Comparison of ENCODE assay signal across 29 cellular contexts in the genomic region with DNA sequence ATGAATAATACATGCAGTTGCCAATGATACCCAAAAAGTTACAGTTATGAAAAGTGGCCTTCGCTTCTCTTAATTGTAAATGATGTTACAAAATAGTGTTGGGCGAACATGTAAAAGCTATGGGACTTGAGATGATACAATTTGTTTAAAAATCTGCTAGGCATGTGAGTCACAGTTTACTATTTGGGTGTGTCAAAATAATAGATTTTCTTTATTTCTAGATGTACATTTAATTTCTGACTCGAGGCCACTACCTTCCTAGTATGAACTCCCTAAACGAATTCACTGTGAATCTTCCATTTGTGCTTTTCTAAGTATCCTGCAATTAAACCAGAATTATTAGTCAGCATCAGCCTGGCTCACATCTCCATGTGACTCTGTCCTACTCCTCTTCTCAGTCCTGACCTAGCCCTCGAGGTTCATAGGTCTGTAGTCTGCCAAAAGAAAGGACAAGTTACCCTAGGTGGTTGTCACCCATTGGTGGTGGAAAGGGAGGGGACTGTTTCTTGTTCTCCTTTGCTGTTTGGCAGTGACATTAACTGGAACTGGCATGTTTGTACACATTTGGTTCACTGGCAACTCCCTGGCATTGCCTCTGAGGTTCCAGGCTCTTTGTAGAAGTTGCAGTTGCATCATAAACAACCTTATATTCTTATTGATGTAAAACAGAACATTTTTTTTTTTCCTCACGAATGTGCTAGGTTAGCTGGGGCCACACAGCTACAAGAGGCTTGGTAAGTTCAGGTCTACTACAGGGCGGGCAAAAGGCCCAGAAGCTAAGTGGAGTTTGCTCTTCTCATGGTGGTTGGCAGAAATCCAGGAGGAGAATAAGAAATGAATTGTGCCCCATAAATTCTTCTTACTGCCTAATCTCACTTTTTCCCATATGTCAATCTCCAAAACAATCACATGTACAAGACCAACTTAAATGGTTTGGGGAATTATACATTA.
DNase-seq lines count a peak whose midpoint lies in the region; ATAC-seq, FAIRE-seq and TF ChIP-seq lines count a peak whose summit lies in the region.
"Had no signal": no experiment of that assay in that cellular context is flagged by ENCODE, and none has a peak within 500 bp of the region (broad histone marks: within the 10 kb centered on the region; RNA-seq: fewer than 3 reads in every experiment).

No MANE protein-coding gene starts in this region.

- H3K4me1 ChIP-seq in adipocyte (ENCODE audit: control insufficient read depth, insufficient read depth, low read length), result no peaks in the 10 kb centered on the region
- H3K4me1 ChIP-seq in small intestine (ENCODE audit: control insufficient read depth in 2 of 2, insufficient read depth in 1 of 2, low read depth in 1 of 2, low read length in 1 of 2), result no peaks in the 10 kb centered on the region
- H3K4me1 ChIP-seq: right lobe of liver, tibial nerve had no signal

- H3K4me1 Mint-ChIP-seq in Calu3 (ENCODE audit: low read depth, unreplicated experiment), result no peaks in the 10 kb centered on the region
- H3K4me1 Mint-ChIP-seq: activated CD4-positive, alpha-beta memory T cell treated with anti-CD3 and anti-CD28 coated beads, Interleukin-2, amount 10 ng/mL, durations not matched to agents 7 days and 5 days; activated naive CD4-positive, alpha-beta T cell treated with anti-CD3 and anti-CD28 coated beads, Interleukin-2, amount 10 ng/mL, durations not matched to agents 7 days and 5 days; brain; CD14-positive monocyte; GM23338; IgD-negative memory B cell; immature natural killer cell; stimulated activated naive CD8-positive, alpha-beta T cell treated with anti-CD3 and anti-CD28 coated beads, Interleukin-15, amount 100 ng/mL, for 72 hours had no signal

- no TSS peak for BruUV-seq in Calu3 (replicated peaks; lab: Mats Ljungman, UMichigan)

- H3K27me3 ChIP-seq in adipocyte (replicated peaks; ENCODE audit: control insufficient read depth, insufficient read depth, low read length) (no peaks in the 10 kb centered on the region), small intestine (ENCODE audit: control insufficient read depth in 2 of 2, insufficient read depth in 2 of 2, low read length in 2 of 2) (no peaks in the 10 kb centered on the region)
- H3K27me3 ChIP-seq: right lobe of liver, tibial nerve had no signal

- H3K4me3 Mint-ChIP-seq in Calu3 (ENCODE audit: low read depth, unreplicated experiment), result no peak overlapping the region
- H3K4me3 Mint-ChIP-seq: activated CD4-positive, alpha-beta memory T cell treated with anti-CD3 and anti-CD28 coated beads, Interleukin-2, amount 10 ng/mL, durations not matched to agents 7 days and 5 days; activated naive CD4-positive, alpha-beta T cell treated with anti-CD3 and anti-CD28 coated beads, Interleukin-2, amount 10 ng/mL, durations not matched to agents 7 days and 5 days; brain; CD14-positive monocyte; GM23338; IgD-negative memory B cell; immature natural killer cell; stimulated activated naive CD8-positive, alpha-beta T cell treated with anti-CD3 and anti-CD28 coated beads, Interleukin-15, amount 100 ng/mL, for 72 hours had no signal

- no peaks in the 10 kb centered on the region for H3K36me3 ChIP-seq in adipocyte (ENCODE audit: control insufficient read depth, insufficient read depth, low read length, severe bottlenecking)
- no peaks in the 10 kb centered on the region for H3K36me3 ChIP-seq in small intestine (ENCODE audit: control insufficient read depth in 2 of 2, insufficient read depth in 2 of 2, low read length in 2 of 2)
- H3K36me3 ChIP-seq: right lobe of liver, tibial nerve had no signal

- WGBS in small intestine, 3 donors, result 31 to 62% (median 33%) methylated on average over 7 of the region's 7 CpGs

- H3K36me3 Mint-ChIP-seq in Calu3 (ENCODE audit: insufficient read depth, unreplicated experiment), result no peaks in the 10 kb centered on the region
- H3K36me3 Mint-ChIP-seq: activated naive CD4-positive, alpha-beta T cell treated with anti-CD3 and anti-CD28 coated beads, Interleukin-2, amount 10 ng/mL, durations not matched to agents 7 days and 5 days; brain; CD14-positive monocyte; immature natural killer cell had no signal

- DNase-seq in Calu3 (no peak), adipocyte (ENCODE audit: low read depth) (peak; percentile 63), left colon (peak; percentile 58 to 79), small intestine (peak; percentile 81), RWPE1 (ENCODE audit: low spot score) (no peak)
- no peak for DNase-seq in activated naive CD4-positive, alpha-beta T cell (lab: John Stamatoyannopoulos, UW)
- DNase-seq: 8988T; activated CD4-positive, alpha-beta memory T cell treated with anti-CD3 and anti-CD28 coated beads, Interleukin-2, amount 10 ng/mL, durations not matched to agents 7 days and 5 days; activated CD4-positive, alpha-beta T cell treated with anti-CD3 and anti-CD28 coated beads for 1 hour; activated CD8-positive, alpha-beta memory T cell treated with anti-CD3 and anti-CD28 coated beads, Interleukin-2, amount 50 U/mL, for 48 hours; activated naive CD4-positive, alpha-beta T cell treated with anti-CD3 and anti-CD28 coated beads, Interleukin-2, amount 10 ng/mL, durations not matched to agents 7 days and 5 days; amniotic stem cell; cerebellar nuclear complex; immature natural killer cell; mesendoderm; right lobe of liver; SHP77 treated with DMSO at 0.1 percent for 48 hours; stimulated activated CD4-positive, alpha-beta T cell treated with anti-CD3 and anti-CD28 coated beads, Interleukin-12 subunit alpha, Interleukin-12 subunit beta, amount 100 ng/mL, for 4 hours; stimulated activated CD4-positive, alpha-beta T cell treated with anti-CD3 and anti-CD28 coated beads, Interleukin-2, amount 100 ng/mL, for 48 hours; stimulated activated naive CD8-positive, alpha-beta T cell treated with anti-CD3 and anti-CD28 coated beads, Interleukin-15, amount 100 ng/mL, for 72 hours had no signal

- no peaks in the 10 kb centered on the region for H3K9me3 ChIP-seq in adipocyte (ENCODE audit: control insufficient read depth, low read length)
- H3K9me3 ChIP-seq in small intestine (ENCODE audit: control insufficient read depth, low read depth), result no peaks in the 10 kb centered on the region
- H3K9me3 ChIP-seq: right lobe of liver had no signal

- no peaks in the 10 kb centered on the region for H3K27me3 Mint-ChIP-seq in Calu3 (ENCODE audit: unreplicated experiment)
- H3K27me3 Mint-ChIP-seq: activated CD4-positive, alpha-beta memory T cell treated with anti-CD3 and anti-CD28 coated beads, Interleukin-2, amount 10 ng/mL, durations not matched to agents 7 days and 5 days; activated naive CD4-positive, alpha-beta T cell treated with anti-CD3 and anti-CD28 coated beads, Interleukin-2, amount 10 ng/mL, durations not matched to agents 7 days and 5 days; brain; IgD-negative memory B cell; stimulated activated naive CD8-positive, alpha-beta T cell treated with anti-CD3 and anti-CD28 coated beads, Interleukin-15, amount 100 ng/mL, for 72 hours had no signal

- H3K27ac Mint-ChIP-seq in Calu3 (ENCODE audit: unreplicated experiment), result peak overlapping the region; percentile 44
- H3K27ac Mint-ChIP-seq: activated CD4-positive, alpha-beta memory T cell treated with anti-CD3 and anti-CD28 coated beads, Interleukin-2, amount 10 ng/mL, durations not matched to agents 7 days and 5 days; activated naive CD4-positive, alpha-beta T cell treated with anti-CD3 and anti-CD28 coated beads, Interleukin-2, amount 10 ng/mL, durations not matched to agents 7 days and 5 days; brain; CD14-positive monocyte; GM23338; IgD-negative memory B cell; immature natural killer cell; stimulated activated naive CD8-positive, alpha-beta T cell treated with anti-CD3 and anti-CD28 coated beads, Interleukin-15, amount 100 ng/mL, for 72 hours had no signal

- no peaks in the 10 kb centered on the region for H3K9me3 Mint-ChIP-seq in Calu3 (ENCODE audit: low read depth, unreplicated experiment)

- CTCF ChIA-PET in Calu3 (lab: Charles Lee) (interaction anchor here (0.5 kb wide), 1 partner anchor 313 kb away, joined by 3 read pairs; no protein-coding TSS in a partner anchor), RWPE1 (lab: Yijun Ruan, JAX) (no interaction called here)

- no peak overlapping the region for H3K27ac ChIP-seq in small intestine (ENCODE audit: low read depth in 1 of 2, low read length in 1 of 2)
- no peak overlapping the region for H3K27ac ChIP-seq in RWPE1
- H3K27ac ChIP-seq: right lobe of liver, tibial nerve had no signal

- H3K4me3 ChIP-seq in adipocyte (ENCODE audit: low read length) (no peak overlapping the region), small intestine (ENCODE audit: low read depth in 1 of 2, low read length in 2 of 2) (no peak overlapping the region)
- H3K4me3 ChIP-seq: GM23338, right lobe of liver, tibial nerve had no signal

- intact Hi-C loops in Calu3 (cut with micrococcal nuclease; ENCODE audit: unreplicated experiment), result no loop called here
- intact Hi-C loops in left colon (cut with DNase I, micrococcal nuclease), result no loop called here

- peak; percentile 97 for ATAC-seq in left colon
- ATAC-seq in GM21381 (IDR thresholded peaks at IDR 0.05; ENCODE audit: unreplicated experiment), result no peak
- no peak for ATAC-seq in GM18867 (IDR thresholded peaks at IDR 0.05; ENCODE audit: unreplicated experiment)
- ATAC-seq: GM23338; left lobe of liver; stimulated activated naive CD8-positive, alpha-beta T cell treated with anti-CD3 and anti-CD28 coated beads, Interleukin-15, amount 100 ng/mL, for 72 hours had no signal

- no peak for TF ChIP-seq CTCF in Calu3 (IDR thresholded peaks at IDR 0.05; ENCODE audit: unreplicated experiment)
- TF ChIP-seq CTCF in RWPE1 (conservative IDR thresholded peaks at IDR 0.05; ENCODE audit: low read depth), result no peak

- POLR2A ChIA-PET in RWPE1 (lab: Yijun Ruan, JAX; ENCODE audit: low non-redundant PET), result no interaction called here

- FAIRE-seq in small intestine (lab: Jason Lieb, UNC), result no peak
- FAIRE-seq: D721Med had no signal

- H3K9ac ChIP-seq in adipocyte (ENCODE audit: low read length), result no peak overlapping the region

Comparison
In these comparisons a context has a peak if more than half of its experiments do, and no peak if none do; other contexts are left out.
1. DNase-seq: peak in adipocyte (single experiment), left colon (2 of 2) and small intestine (single experiment); none in Calu3 (single experiment), activated naive CD4-positive, alpha-beta T cell (0 of 4) and RWPE1 (single experiment).